Comparison of ENCODE assay signal across 20 cellular contexts in the genomic region with DNA sequence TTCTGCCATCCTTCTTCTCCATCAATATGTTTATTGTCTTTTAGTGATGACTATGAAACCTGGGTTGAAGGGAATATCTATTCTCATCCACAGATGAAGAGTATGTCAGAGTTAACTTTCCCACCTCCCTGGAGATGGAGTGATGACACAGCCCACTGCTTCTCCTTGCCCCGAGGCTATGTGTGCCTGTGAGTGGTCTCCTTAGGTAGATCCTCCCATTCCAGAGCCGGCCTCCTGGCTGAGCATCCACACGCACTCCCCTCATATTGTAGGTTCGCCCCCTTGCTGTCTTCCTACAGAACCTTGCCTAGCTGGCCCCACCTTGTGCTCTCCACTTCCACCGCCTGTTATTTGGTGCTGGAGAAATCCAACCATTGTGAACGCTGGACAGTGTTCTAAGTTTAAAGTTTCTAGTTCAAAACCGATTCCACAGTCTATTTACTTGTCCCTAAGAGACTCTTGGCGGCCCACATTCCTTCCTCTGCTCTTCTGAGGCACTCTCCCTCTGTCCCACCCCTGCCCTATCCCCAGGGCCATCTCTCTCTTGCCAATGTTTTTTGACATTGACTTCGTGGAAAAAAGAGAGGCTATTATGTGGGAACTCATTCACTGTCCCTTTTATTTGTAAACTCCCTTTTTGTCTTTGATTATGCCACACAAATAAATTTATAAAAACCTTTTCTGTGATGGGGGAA.
DNase-seq lines count a peak whose midpoint lies in the region; ATAC-seq and TF ChIP-seq lines count a peak whose summit lies in the region.
"Had no signal": no experiment of that assay in that cellular context is flagged by ENCODE, and none has a peak within 500 bp of the region (broad histone marks: within the 10 kb centered on the region; RNA-seq: fewer than 3 reads in every experiment).

No MANE protein-coding gene starts in this region.

- no peaks in the 10 kb centered on the region for H3K9me3 ChIP-seq in hepatocyte (ENCODE audit: low read depth)
- H3K9me3 ChIP-seq in tibial nerve: no peaks in the 10 kb centered on the region
- H3K9me3 ChIP-seq: adrenal gland, MG63, ovary, stomach had no signal

- TF ChIP-seq CTCF in hepatocyte (IDR thresholded peaks at IDR 0.05; ENCODE audit: poor library complexity) (no peak), tibial nerve (IDR thresholded peaks at IDR 0.05) (no peak)
- no peak for TF ChIP-seq CTCF in activated CD8-positive, alpha-beta T cell treated with anti-CD3 and anti-CD28 coated beads for 36 hours (IDR thresholded peaks at IDR 0.05)

- H3K79me2 ChIP-seq in hepatocyte: no peaks in the 10 kb centered on the region

- H3K4me1 ChIP-seq in hepatocyte (ENCODE audit: insufficient read depth): peaks cover 4% of the 10 kb centered on the region
- peaks cover 0 to 31% (median 2%) of the 10 kb centered on the region in 4 donors for H3K4me1 ChIP-seq in tibial nerve

- WGBS in hepatocyte (ENCODE audit: low lambda C conversion rate, missing lambda C conversion rate): 87% methylated on average over 9 of the region's 9 CpGs
- WGBS in tibial nerve, 2 donors: 81 to 83% methylated on average over 9 of the region's 9 CpGs

- no peak for TF ChIP-seq POLR2A in tibial nerve (IDR thresholded peaks at IDR 0.05)

- H3K36me3 ChIP-seq in hepatocyte (replicated peaks; ENCODE audit: insufficient read depth, low read depth): no peaks in the 10 kb centered on the region
- H3K36me3 ChIP-seq in tibial nerve: peaks cover 0 to 2% (median 0%) of the 10 kb centered on the region in 3 donors
- H3K36me3 ChIP-seq: adrenal gland, MG63, ovary, stomach had no signal

- no peak overlapping the region for H3K27ac Mint-ChIP-seq in activated CD8-positive, alpha-beta T cell treated with anti-CD3 and anti-CD28 coated beads for 36 hours
- H3K27ac Mint-ChIP-seq: activated B cell treated with CpG ODN at 0.5 μM for 24 hours; activated CD4-positive, alpha-beta memory T cell treated with anti-CD3 and anti-CD28 coated beads, Interleukin-2, amount 10 ng/mL, durations not matched to agents 7 days and 5 days had no signal

- no peak overlapping the region for H2AFZ ChIP-seq in hepatocyte

- peaks cover 5% of the 10 kb centered on the region for H3K9me2 ChIP-seq in hepatocyte (replicated peaks; ENCODE audit: insufficient read depth)

- DNase-seq in Daoy (ENCODE audit: low read depth) (peak; percentile 7), M059J (ENCODE audit: low read depth) (peak; percentile 3), hepatocyte (ENCODE audit: low spot score) (no peak), tibial nerve (ENCODE audit: low spot score in 2 of 2) (no peak), NOMO-1 (lab: John Stamatoyannopoulos, UW; ENCODE audit: unreplicated experiment in 2 of 2) (no peak)
- no peak for DNase-seq in activated CD8-positive, alpha-beta T cell treated with anti-CD3 and anti-CD28 coated beads for 36 hours
- DNase-seq: activated B cell treated with CpG ODN at 0.5 μM for 24 hours; activated CD4-positive, alpha-beta memory T cell treated with anti-CD3 and anti-CD28 coated beads, Interleukin-2, amount 10 ng/mL, durations not matched to agents 7 days and 5 days; activated effector memory CD4-positive, alpha-beta T cell treated with Interleukin-2 at 50 U/mL for 16 hours; adrenal gland; HCEC 1CT; MG63; NCI-H1417; ovary; SHP77 treated with DMSO at 0.1 percent for 48 hours; stomach had no signal

- intact Hi-C loops in activated CD8-positive, alpha-beta T cell treated with anti-CD3 and anti-CD28 coated beads for 36 hours (cut with micrococcal nuclease): no loop called here

- H3K27me3 ChIP-seq in hepatocyte: no peaks in the 10 kb centered on the region
- no peaks in the 10 kb centered on the region for H3K27me3 ChIP-seq in tibial nerve
- H3K27me3 ChIP-seq: adrenal gland, MG63, ovary, stomach had no signal

- no peaks in the 10 kb centered on the region for H3K36me3 Mint-ChIP-seq in activated CD8-positive, alpha-beta T cell treated with anti-CD3 and anti-CD28 coated beads for 36 hours (ENCODE audit: low read depth)

- ATAC-seq in GM18519 (IDR thresholded peaks at IDR 0.05; ENCODE audit: low FRiP score, unreplicated experiment): no peak
- no peak for ATAC-seq in activated CD8-positive, alpha-beta T cell treated with anti-CD3 and anti-CD28 coated beads for 36 hours
- ATAC-seq: esophagus mucosa had no signal

- no peak overlapping the region for H3K4me3 ChIP-seq in hepatocyte
- H3K4me3 ChIP-seq in tibial nerve: no peak overlapping the region
- H3K4me3 ChIP-seq: adrenal gland, coronary artery, MG63, ovary, stomach had no signal

- no peak for TF ChIP-seq EP300 in tibial nerve (IDR thresholded peaks at IDR 0.05)

- H3K27ac ChIP-seq in hepatocyte (peak overlapping the region; percentile 9), tibial nerve (peak overlapping the region in 3 of 4 donors; percentile 9 to 70 (median 13))

- no peak overlapping the region for H3K4me2 ChIP-seq in hepatocyte

- no peaks in the 10 kb centered on the region for H3K27me3 Mint-ChIP-seq in activated CD8-positive, alpha-beta T cell treated with anti-CD3 and anti-CD28 coated beads for 36 hours
- H3K27me3 Mint-ChIP-seq: activated B cell treated with CpG ODN at 0.5 μM for 24 hours; activated CD4-positive, alpha-beta memory T cell treated with anti-CD3 and anti-CD28 coated beads, Interleukin-2, amount 10 ng/mL, durations not matched to agents 7 days and 5 days had no signal

- H3K4me3 Mint-ChIP-seq in activated CD8-positive, alpha-beta T cell treated with anti-CD3 and anti-CD28 coated beads for 36 hours: no peak overlapping the region
- H3K4me3 Mint-ChIP-seq: activated B cell treated with CpG ODN at 0.5 μM for 24 hours; activated CD4-positive, alpha-beta memory T cell treated with anti-CD3 and anti-CD28 coated beads, Interleukin-2, amount 10 ng/mL, durations not matched to agents 7 days and 5 days; nephron had no signal

- H4K20me1 ChIP-seq in hepatocyte (ENCODE audit: insufficient read depth, poor library complexity, severe bottlenecking): no peaks in the 10 kb centered on the region

- no peaks in the 10 kb centered on the region for H3K9me3 Mint-ChIP-seq in activated CD8-positive, alpha-beta T cell treated with anti-CD3 and anti-CD28 coated beads for 36 hours
- H3K9me3 Mint-ChIP-seq: activated B cell treated with CpG ODN at 0.5 μM for 24 hours; activated CD4-positive, alpha-beta memory T cell treated with anti-CD3 and anti-CD28 coated beads, Interleukin-2, amount 10 ng/mL, durations not matched to agents 7 days and 5 days; nephron had no signal

- CTCF ChIA-PET in activated CD8-positive, alpha-beta T cell treated with anti-CD3 and anti-CD28 coated beads for 36 hours (lab: Charles Lee): no interaction called here

- POLR2A ChIA-PET in activated CD8-positive, alpha-beta T cell treated with anti-CD3 and anti-CD28 coated beads for 36 hours (lab: Charles Lee): no interaction called here

- H3K4me1 Mint-ChIP-seq in activated CD8-positive, alpha-beta T cell treated with anti-CD3 and anti-CD28 coated beads for 36 hours (ENCODE audit: low read depth): no peaks in the 10 kb centered on the region
- H3K4me1 Mint-ChIP-seq: activated B cell treated with CpG ODN at 0.5 μM for 24 hours; activated CD4-positive, alpha-beta memory T cell treated with anti-CD3 and anti-CD28 coated beads, Interleukin-2, amount 10 ng/mL, durations not matched to agents 7 days and 5 days had no signal

Comparison
In these comparisons a context has a peak if more than half of its experiments do, and no peak if none do; other contexts are left out.
1. DNase-seq: peak in Daoy (single experiment) and M059J (single experiment); none in hepatocyte (single experiment), tibial nerve (0 of 2), NOMO-1 (0 of 2) and activated CD8-positive, alpha-beta T cell treated with anti-CD3 and anti-CD28 coated beads for 36 hours (single experiment).